Comparison of ENCODE assay signal across 17 cellular contexts in the genomic region with DNA sequence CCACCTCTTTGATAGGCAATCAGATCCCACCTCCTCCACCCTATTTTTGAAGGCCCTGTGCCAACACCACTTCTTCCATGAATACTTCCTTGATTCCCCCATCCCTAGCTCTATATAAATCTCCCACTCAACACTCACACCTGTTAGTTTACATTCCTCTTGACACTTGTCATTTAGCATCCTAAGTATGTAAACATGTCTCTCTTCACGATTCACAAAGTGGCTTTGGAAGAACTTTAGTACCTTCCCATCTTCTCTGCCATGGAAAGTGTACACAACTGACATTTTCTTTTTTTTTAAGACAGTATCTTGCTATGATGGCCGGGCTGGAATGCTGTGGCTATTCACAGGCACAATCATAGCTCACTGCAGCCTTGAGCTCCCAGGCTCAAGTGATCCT. TPM values are rescaled to one million over a fixed set of nuclear protein-coding genes. Genes with fewer than 3 reads are reported as not detected.
"Had no signal": no experiment of that assay in that cellular context is flagged by ENCODE, and none has a peak within 500 bp of the region (broad histone marks: within the 10 kb centered on the region; RNA-seq: fewer than 3 reads in every experiment).

No MANE protein-coding gene starts in this region.

- H3K27ac Mint-ChIP-seq: activated naive CD4-positive, alpha-beta T cell treated with anti-CD3 and anti-CD28 coated beads for 36 hours; dendritic cell treated with granulocyte-macrophage colony-stimulating factor and Interleukin-4, amounts not matched to agents 40 ng/mL and 50 ng/mL, for 4 days; endodermal cell had no signal

- DNase-seq: activated CD4-positive, alpha-beta T cell treated with anti-CD3 and anti-CD28 coated beads for 48 hours; activated naive CD4-positive, alpha-beta T cell treated with anti-CD3 and anti-CD28 coated beads for 36 hours; adrenal gland; endodermal cell; hypothalamus; lower lobe of right lung; midbrain; psoas muscle; sigmoid colon; stimulated activated CD4-positive, alpha-beta T cell treated with anti-CD3 and anti-CD28 coated beads, Interleukin-12 subunit alpha, Interleukin-12 subunit beta, amount 100 ng/mL, for 4 hours; stimulated activated naive CD4-positive, alpha-beta T cell treated with Interleukin-2 at 50 U/mL for 16 hours; upper lobe of left lung had no signal

- H3K9me3 Mint-ChIP-seq: central memory CD8-positive, alpha-beta T cell; dendritic cell treated with granulocyte-macrophage colony-stimulating factor and Interleukin-4, amounts not matched to agents 40 ng/mL and 50 ng/mL, for 4 days had no signal

- H3K4me3 Mint-ChIP-seq: dendritic cell treated with granulocyte-macrophage colony-stimulating factor and Interleukin-4, amounts not matched to agents 40 ng/mL and 50 ng/mL, for 4 days; endodermal cell had no signal

- H3K27me3 Mint-ChIP-seq: central memory CD8-positive, alpha-beta T cell; dendritic cell treated with granulocyte-macrophage colony-stimulating factor and Interleukin-4, amounts not matched to agents 40 ng/mL and 50 ng/mL, for 4 days had no signal

- ATAC-seq: lower lobe of right lung, psoas muscle had no signal

RNA-seq across cellular contexts. Expression of a gene that starts 20.2 kb away (rescaled TPM):
- total RNA-seq: activated naive CD4-positive, alpha-beta T cell treated with anti-CD3 and anti-CD28 coated beads for 36 hours; adrenal gland; endodermal cell; glomerular endothelial cell; lower lobe of right lung; omental fat pad; psoas muscle; sigmoid colon; upper lobe of left lung had no signal
- polyA plus RNA-seq: adrenal gland, esophagus, psoas muscle, sigmoid colon had no signal
